ENCODE assay signal across 9 cellular contexts in the genomic region with DNA sequence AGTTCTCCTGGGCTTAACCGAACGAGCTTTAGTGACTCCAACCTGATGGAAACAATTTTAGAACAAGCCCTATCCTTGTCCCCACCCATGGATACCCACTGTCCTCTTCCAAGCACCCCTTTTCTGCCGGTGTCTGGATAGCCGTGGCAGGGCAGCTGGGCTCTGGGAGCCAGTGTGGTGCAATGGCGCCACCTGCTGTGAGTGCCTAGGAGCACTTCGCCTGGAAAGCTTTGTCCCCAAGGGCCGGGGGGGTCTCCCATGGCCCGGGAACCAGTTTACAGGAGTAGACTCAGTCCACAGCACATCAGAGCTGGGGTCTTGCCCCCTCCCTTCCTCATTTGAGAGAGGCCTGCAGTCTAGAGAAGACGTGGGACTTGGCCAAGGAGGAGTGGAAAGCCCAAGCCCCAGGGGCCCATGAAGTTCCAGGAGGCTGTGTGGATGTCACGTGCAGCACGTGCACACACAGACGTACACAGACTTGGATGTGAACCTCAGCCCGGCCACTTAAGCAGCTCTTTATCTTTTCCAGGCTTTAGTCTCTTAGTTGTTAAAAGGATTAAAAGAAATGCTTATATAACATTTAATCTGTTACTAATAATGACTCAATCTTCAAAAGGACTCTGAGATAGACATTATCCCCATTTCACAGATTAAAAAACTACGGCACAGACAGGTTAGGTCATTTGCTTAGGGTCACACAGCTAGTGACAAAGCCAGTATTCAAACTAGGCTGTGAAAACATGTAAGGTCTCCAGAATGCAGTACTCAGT. TPM values are rescaled to one million over a fixed set of nuclear protein-coding genes. Genes with fewer than 3 reads are reported as not detected.
A peak's percentile ranks its signal among the peaks of the same experiment; 100 is the strongest.
DNase-seq lines count a peak whose midpoint lies in the region; ATAC-seq and TF ChIP-seq lines count a peak whose summit lies in the region.
"Had no signal": no experiment of that assay in that cellular context is flagged by ENCODE, and none has a peak within 500 bp of the region (broad histone marks: within the 10 kb centered on the region; RNA-seq: fewer than 3 reads in every experiment).

No MANE protein-coding gene starts in this region.

- ATAC-seq in HG02610 (IDR thresholded peaks at IDR 0.05; ENCODE audit: unreplicated experiment): no peak

- peaks cover 2% of the 10 kb centered on the region; the same call in 1 of the 2 replicates for H3K36me3 ChIP-seq in MG63

- H3K27me3 ChIP-seq in MG63: peaks cover 8% of the 10 kb centered on the region

- DNase-seq in EH (ENCODE audit: low read depth) (peak; percentile 58), MG63 (peak; percentile 24), cerebellum (ENCODE audit: low spot score) (peak; percentile 87), kidney tubule cell (ENCODE audit: low spot score) (peak; percentile 52), DMS114 treated with DMSO at 0.1 percent for 48 hours (lab: John Stamatoyannopoulos, UW; ENCODE audit: unreplicated experiment) (no peak)
- DNase-seq in stimulated activated CD8-positive, alpha-beta memory T cell treated with anti-CD3 and anti-CD28 coated beads, Interleukin-15, amount 100 ng/mL, for 24 hours (ENCODE audit: low read depth): peak; percentile 16

- H3K27ac ChIP-seq in VCaP: peak overlapping the region; percentile 66

- no peak overlapping the region for H3K4me3 ChIP-seq in MG63

- H3K9me3 ChIP-seq in MG63: no peaks in the 10 kb centered on the region

- TF ChIP-seq CTCF in VCaP (conservative IDR thresholded peaks at IDR 0.05): peak; percentile 93

RNA-seq across cellular contexts. Expression of a gene that starts 40.9 kb away (rescaled TPM):
- total RNA-seq in MG63 (2014; rRNA removed; shearing (Covaris generic); ENCODE audit: low replicate concordance): not detected in 2 replicates
- total RNA-seq in cerebellum: 3.1 TPM
- total RNA-seq: subcutaneous adipose tissue had no signal

RNA-seq across cellular contexts. Expression of a gene that starts 57.3 kb away (rescaled TPM):
- total RNA-seq in MG63 (2014; rRNA removed; shearing (Covaris generic); ENCODE audit: low replicate concordance): 29.5 and 41.7 TPM in 2 replicates
- 57.5 TPM for total RNA-seq in cerebellum
